In the genomic region with DNA sequence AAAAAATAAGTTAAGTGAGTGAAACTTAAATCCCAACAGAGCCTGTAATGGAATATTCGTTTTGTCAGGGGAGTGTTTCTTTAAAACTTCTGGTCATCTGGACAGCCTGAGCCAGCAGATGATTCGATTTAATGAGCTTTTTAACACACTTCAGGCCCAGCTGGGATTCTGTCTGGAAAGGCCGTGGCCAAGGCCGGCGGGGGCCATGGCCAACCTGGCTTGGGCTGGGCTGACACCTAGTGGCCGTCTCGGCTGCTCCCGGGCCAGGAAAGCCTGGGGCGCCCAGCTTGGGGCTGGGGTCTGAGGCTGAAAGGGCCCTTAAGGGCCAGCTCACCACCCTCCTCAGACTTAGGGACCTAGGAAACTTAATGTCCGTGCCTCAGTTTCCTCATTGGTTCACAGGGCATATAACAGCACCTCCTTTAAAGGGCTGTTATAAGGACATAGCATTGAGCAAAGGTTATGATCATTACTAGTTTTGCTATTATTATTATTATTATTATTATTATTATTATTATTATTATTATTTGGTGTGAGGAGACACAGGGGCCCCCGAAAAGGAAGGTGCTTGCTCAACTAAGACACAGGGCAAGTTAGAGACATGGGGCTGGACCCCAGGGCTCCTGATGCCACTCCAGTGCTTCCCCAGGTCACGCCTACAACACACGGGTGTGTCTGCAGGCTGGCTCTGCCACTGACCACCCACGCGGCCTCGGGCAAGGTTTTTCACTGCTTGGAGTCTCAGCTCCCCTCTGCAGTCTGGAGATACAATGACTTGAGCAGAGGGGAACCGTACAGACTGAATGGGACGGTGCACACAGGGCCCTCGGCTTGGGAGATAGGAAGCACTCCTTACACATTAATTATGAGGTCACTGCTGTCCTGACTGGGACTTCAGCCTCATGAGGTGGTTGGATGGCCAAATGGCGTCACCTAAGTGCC, we compare ENCODE assay signal across 8 cellular contexts.
DNase-seq lines count a peak whose midpoint lies in the region; ATAC-seq lines count a peak whose summit lies in the region.

No MANE protein-coding gene starts in this region.

- no peaks in the 10 kb centered on the region for H3K27me3 Mint-ChIP-seq in activated CD4-positive, alpha-beta memory T cell treated with anti-CD3 and anti-CD28 coated beads, Interleukin-2, amount 10 ng/mL, durations not matched to agents 7 days and 5 days

- DNase-seq in EH (ENCODE audit: low read depth), result peak; percentile 28
- peak; percentile 30 for DNase-seq in NCI-H460 (ENCODE audit: extremely low read depth, low read depth)
- peak; percentile 68 for DNase-seq in medulla oblongata (ENCODE audit: extremely low spot score)
- DNase-seq in activated CD4-positive, alpha-beta memory T cell treated with anti-CD3 and anti-CD28 coated beads, Interleukin-2, amount 10 ng/mL, durations not matched to agents 7 days and 5 days, result no peak
- DNase-seq in stimulated activated CD4-positive, alpha-beta T cell treated with anti-CD3 and anti-CD28 coated beads, Interleukin-1b, Interleukin-23, amount 100 ng/mL, for 48 hours, result no peak
- no peak for DNase-seq in CD1c-positive myeloid dendritic cell (ENCODE audit: extremely low spot score)

- no peak overlapping the region for H3K4me3 Mint-ChIP-seq in activated CD4-positive, alpha-beta memory T cell treated with anti-CD3 and anti-CD28 coated beads, Interleukin-2, amount 10 ng/mL, durations not matched to agents 7 days and 5 days

- peak overlapping the region; percentile 22 for H3K27ac ChIP-seq in cingulate gyrus (ENCODE audit: low read depth, low read length)

- POLR2A ChIA-PET in activated CD4-positive, alpha-beta memory T cell treated with anti-CD3 and anti-CD28 coated beads, Interleukin-2, amount 10 ng/mL, durations not matched to agents 7 days and 5 days (lab: Charles Lee), result no interaction called here

- ATAC-seq in GM18520 (IDR thresholded peaks at IDR 0.05; ENCODE audit: unreplicated experiment), result no peak

- no peaks in the 10 kb centered on the region for H3K9me3 Mint-ChIP-seq in activated CD4-positive, alpha-beta memory T cell treated with anti-CD3 and anti-CD28 coated beads, Interleukin-2, amount 10 ng/mL, durations not matched to agents 7 days and 5 days

- CTCF ChIA-PET in activated CD4-positive, alpha-beta memory T cell treated with anti-CD3 and anti-CD28 coated beads, Interleukin-2, amount 10 ng/mL, durations not matched to agents 7 days and 5 days (lab: Charles Lee), result no interaction called here

- peaks cover 77% of the 10 kb centered on the region for H3K36me3 Mint-ChIP-seq in activated CD4-positive, alpha-beta memory T cell treated with anti-CD3 and anti-CD28 coated beads, Interleukin-2, amount 10 ng/mL, durations not matched to agents 7 days and 5 days (ENCODE audit: low read depth)

- no peaks in the 10 kb centered on the region for H3K4me1 Mint-ChIP-seq in activated CD4-positive, alpha-beta memory T cell treated with anti-CD3 and anti-CD28 coated beads, Interleukin-2, amount 10 ng/mL, durations not matched to agents 7 days and 5 days

- no peak overlapping the region for H3K27ac Mint-ChIP-seq in activated CD4-positive, alpha-beta memory T cell treated with anti-CD3 and anti-CD28 coated beads, Interleukin-2, amount 10 ng/mL, durations not matched to agents 7 days and 5 days

Comparison
In these comparisons a context has a peak if more than half of its experiments do, and no peak if none do; other contexts are left out.
1. DNase-seq: peak in EH (single experiment), NCI-H460 (single experiment) and medulla oblongata (single experiment); none in activated CD4-positive, alpha-beta memory T cell treated with anti-CD3 and anti-CD28 coated beads, Interleukin-2, amount 10 ng/mL, durations not matched to agents 7 days and 5 days (single experiment), stimulated activated CD4-positive, alpha-beta T cell treated with anti-CD3 and anti-CD28 coated beads, Interleukin-1b, Interleukin-23, amount 100 ng/mL, for 48 hours (single experiment) and CD1c-positive myeloid dendritic cell (single experiment).